ENCODE assay signal across 9 cellular contexts in genomic region chr20:22402990-22403859, GRCh38.
DNase-seq lines count a peak whose midpoint lies in the region; ATAC-seq lines count a peak whose summit lies in the region.
"Had no signal": no experiment of that assay in that cellular context is flagged by ENCODE, and none has a peak within 500 bp of the region (broad histone marks: within the 10 kb centered on the region; RNA-seq: fewer than 3 reads in every experiment).

No MANE protein-coding gene starts in this region.

- H2AK5ac ChIP-seq in mesenchymal stem cell (ENCODE audit: low read length, severe bottlenecking) = no peak overlapping the region

- no peak overlapping the region for H2BK15ac ChIP-seq in mesenchymal stem cell (ENCODE audit: low read depth, poor library complexity, severe bottlenecking)

- no peaks in the 10 kb centered on the region for H3K36me3 Mint-ChIP-seq in activated naive CD4-positive, alpha-beta T cell treated with anti-CD3 and anti-CD28 coated beads for 36 hours (ENCODE audit: low read depth)

- no peaks in the 10 kb centered on the region for H3K9me3 ChIP-seq in adipocyte (ENCODE audit: control insufficient read depth, low read length)
- no peaks in the 10 kb centered on the region for H3K9me3 ChIP-seq in mesenchymal stem cell (ENCODE audit: control insufficient read depth, low read length)

- no peak overlapping the region for H4K91ac ChIP-seq in mesenchymal stem cell (ENCODE audit: low read length)

- CTCF ChIA-PET in activated naive CD4-positive, alpha-beta T cell treated with anti-CD3 and anti-CD28 coated beads for 36 hours (lab: Charles Lee) = no interaction called here

- peak overlapping the region; percentile 68 for H3K4me3 ChIP-seq in adipocyte (ENCODE audit: low read length)
- peak overlapping the region in 1 of 2 experiments; percentile 68 for H3K4me3 ChIP-seq in mesenchymal stem cell (ENCODE audit: insufficient read depth in 1 of 2, low read depth in 1 of 2, low read length in 2 of 2)
- peak overlapping the region; percentile 17 for H3K4me3 ChIP-seq in urinary bladder (ENCODE audit: low read depth, low read length)

- no peak overlapping the region for H4K8ac ChIP-seq in mesenchymal stem cell (ENCODE audit: low read length)

- no peak overlapping the region for H2AFZ ChIP-seq in mesenchymal stem cell (ENCODE audit: low read depth, low read length)

- no peak overlapping the region for H3K27ac ChIP-seq in mesenchymal stem cell (ENCODE audit: low read length, poor library complexity, severe bottlenecking)
- H3K27ac ChIP-seq in urinary bladder (ENCODE audit: low read depth) = no peak overlapping the region

- no peak overlapping the region for H3K23ac ChIP-seq in mesenchymal stem cell (ENCODE audit: low read length in 2 of 2)

- H3K36me3 ChIP-seq in adipocyte (ENCODE audit: control insufficient read depth, insufficient read depth, low read length, severe bottlenecking) (no peaks in the 10 kb centered on the region), mesenchymal stem cell (ENCODE audit: control insufficient read depth in 1 of 2, insufficient read depth in 2 of 2, low read depth in 1 of 2, low read length in 2 of 2) (no peaks in the 10 kb centered on the region), urinary bladder (ENCODE audit: insufficient read depth) (no peaks in the 10 kb centered on the region)

- H3K27me3 Mint-ChIP-seq in activated naive CD4-positive, alpha-beta T cell treated with anti-CD3 and anti-CD28 coated beads for 36 hours (ENCODE audit: low read depth) = peaks cover 18% of the 10 kb centered on the region

- H3K4me3 Mint-ChIP-seq in activated naive CD4-positive, alpha-beta T cell treated with anti-CD3 and anti-CD28 coated beads for 36 hours = peak overlapping the region; percentile 10

- peaks cover 25% of the 10 kb centered on the region for H3K4me1 ChIP-seq in adipocyte (ENCODE audit: control insufficient read depth, insufficient read depth, low read length)
- peaks cover 5% of the 10 kb centered on the region for H3K4me1 ChIP-seq in mesenchymal stem cell (ENCODE audit: control insufficient read depth, insufficient read depth, low read depth, low read length)
- no peaks in the 10 kb centered on the region for H3K4me1 ChIP-seq in urinary bladder (ENCODE audit: insufficient read depth)

- no peaks in the 10 kb centered on the region for H3K9me3 Mint-ChIP-seq in activated naive CD4-positive, alpha-beta T cell treated with anti-CD3 and anti-CD28 coated beads for 36 hours

- H3K9ac ChIP-seq in adipocyte (ENCODE audit: low read length) = peak overlapping the region; percentile 45
- H3K9ac ChIP-seq in mesenchymal stem cell (ENCODE audit: low read length) = peak overlapping the region; percentile 71

- no peak overlapping the region for H3K4ac ChIP-seq in mesenchymal stem cell (ENCODE audit: low read depth in 1 of 2, low read length in 2 of 2)

- H3K18ac ChIP-seq in mesenchymal stem cell (ENCODE audit: low read depth in 1 of 2, low read length in 2 of 2) = no peak overlapping the region

- 35% methylated on average over 18 of the region's 18 CpGs for WGBS in mesenchymal stem cell
- 19% methylated on average over 18 of the region's 18 CpGs for WGBS in urinary bladder

- H3K79me1 ChIP-seq in mesenchymal stem cell (replicated peaks; ENCODE audit: low read length, poor library complexity, severe bottlenecking) = no peaks in the 10 kb centered on the region

- no peak for ATAC-seq in HG02973 (IDR thresholded peaks at IDR 0.05; ENCODE audit: unreplicated experiment)

- H3K14ac ChIP-seq in mesenchymal stem cell (ENCODE audit: low read length in 2 of 2) = no peak overlapping the region

- no peak overlapping the region for H2BK12ac ChIP-seq in mesenchymal stem cell (ENCODE audit: low read length in 2 of 2)

- no peak overlapping the region for H3K27ac Mint-ChIP-seq in activated naive CD4-positive, alpha-beta T cell treated with anti-CD3 and anti-CD28 coated beads for 36 hours

- no peak for DNase-seq in activated naive CD4-positive, alpha-beta T cell treated with anti-CD3 and anti-CD28 coated beads for 36 hours
- no peak for DNase-seq in activated naive CD4-positive, alpha-beta T cell treated with Interleukin-2 at 50 U/mL for 16 hours
- DNase-seq in adipocyte (ENCODE audit: low read depth) (no peak), mesenchymal stem cell (peak; percentile 0), A172 (ENCODE audit: low spot score) (no peak), SKM-1 treated with dmso at 0.1 percent for 144 hours (lab: John Stamatoyannopoulos, UW; ENCODE audit: unreplicated experiment) (no peak)
- DNase-seq: DMS79 had no signal

- H2BK120ac ChIP-seq in mesenchymal stem cell (ENCODE audit: low read depth, low read length) = no peak overlapping the region

- no peaks in the 10 kb centered on the region for H3K27me3 ChIP-seq in adipocyte (replicated peaks; ENCODE audit: control insufficient read depth, insufficient read depth, low read length)
- peaks cover 0 to 2% of the 10 kb centered on the region in 2 experiments for H3K27me3 ChIP-seq in mesenchymal stem cell (ENCODE audit: control insufficient read depth in 1 of 2, insufficient read depth in 1 of 2, low read length in 2 of 2)

- intact Hi-C loops in activated naive CD4-positive, alpha-beta T cell treated with anti-CD3 and anti-CD28 coated beads for 36 hours (cut with micrococcal nuclease) = no loop called here

- H3K4me2 ChIP-seq in mesenchymal stem cell (ENCODE audit: low read length, poor library complexity, severe bottlenecking) = peak overlapping the region; percentile 47

- H2BK5ac ChIP-seq in mesenchymal stem cell (ENCODE audit: low read depth, low read length, poor library complexity, severe bottlenecking) = no peak overlapping the region

- H3K4me1 Mint-ChIP-seq in activated naive CD4-positive, alpha-beta T cell treated with anti-CD3 and anti-CD28 coated beads for 36 hours (ENCODE audit: low read depth) = peaks cover 5% of the 10 kb centered on the region
